In the genomic region with DNA sequence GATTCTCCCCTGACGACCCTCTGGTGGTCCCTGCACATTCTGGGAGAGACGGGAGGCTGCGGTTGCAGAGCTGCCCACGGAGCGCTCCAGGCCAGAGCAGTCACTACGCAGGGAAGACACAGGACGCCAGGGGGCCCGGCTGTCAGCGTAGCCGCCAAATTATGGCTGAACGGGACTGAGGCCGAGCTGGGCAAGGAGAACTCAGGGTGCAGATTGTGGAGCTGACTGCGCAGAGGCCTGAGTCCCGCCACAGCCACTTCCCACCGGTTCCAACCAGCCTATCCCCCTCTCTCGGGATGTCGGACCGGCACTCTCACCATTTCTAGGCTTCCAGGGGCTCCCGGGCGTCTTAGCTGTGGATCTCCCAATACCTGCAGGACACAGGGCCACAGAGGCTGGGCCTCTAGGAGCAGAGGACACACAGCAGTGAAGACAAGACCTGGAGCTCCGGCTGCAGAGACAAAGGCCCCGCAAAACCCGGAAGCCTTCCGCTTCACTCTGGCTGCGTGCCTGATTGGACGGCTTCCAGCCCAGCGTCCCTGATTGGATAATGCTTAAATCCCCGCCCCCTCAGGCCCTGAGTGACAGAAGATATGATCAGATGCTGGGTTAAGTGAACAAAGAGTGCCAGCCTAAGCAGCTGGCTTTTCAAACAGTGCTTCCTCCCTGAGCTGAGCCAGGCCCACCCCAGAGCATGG, we compare ENCODE assay signal across 8 cellular contexts. TPM values are rescaled to one million over a fixed set of nuclear protein-coding genes. Genes with fewer than 3 reads are reported as not detected.
DNase-seq lines count a peak whose midpoint lies in the region; ATAC-seq, FAIRE-seq and TF ChIP-seq lines count a peak whose summit lies in the region.

Gene ZNF737 (minus strand): TSS at position 461 of the 698 bp plus-strand sequence. CDS start 141 bp downstream, at position 320.

- H3K27me3 Mint-ChIP-seq in natural killer cell treated with Interleukin-12 subunit alpha and Interleukin-12 subunit beta and Interleukin-15 and Interleukin-18, amount 100 ng/mL, for 72 hours, result no peaks in the 10 kb centered on the region

- H3K27me3 ChIP-seq in HL-60 (ENCODE audit: insufficient read depth, poor library complexity, severe bottlenecking), result no peaks in the 10 kb centered on the region

- peak within 1 kb of the TSS; percentile 86 for H3K27ac ChIP-seq in HL-60 (replicated peaks)

- H3K9me3 Mint-ChIP-seq in natural killer cell treated with Interleukin-12 subunit alpha and Interleukin-12 subunit beta and Interleukin-15 and Interleukin-18, amount 100 ng/mL, for 72 hours, result peaks cover 21% of the 10 kb centered on the region

- H3K4me1 Mint-ChIP-seq in natural killer cell treated with Interleukin-12 subunit alpha and Interleukin-12 subunit beta and Interleukin-15 and Interleukin-18, amount 100 ng/mL, for 72 hours (ENCODE audit: low read depth in 2 of 2), result peaks cover 23 to 34% of the 10 kb centered on the region in 2 donors

- H3K4me3 Mint-ChIP-seq in natural killer cell treated with Interleukin-12 subunit alpha and Interleukin-12 subunit beta and Interleukin-15 and Interleukin-18, amount 100 ng/mL, for 72 hours, result peak within 1 kb of the TSS; percentile 99

- peak; percentile 80 for FAIRE-seq in RCC 7860 (lab: Jason Lieb, UNC)

- ATAC-seq in GM19455 (IDR thresholded peaks at IDR 0.05; ENCODE audit: unreplicated experiment), result peak; percentile 87
- ATAC-seq in natural killer cell treated with Interleukin-12 subunit alpha and Interleukin-12 subunit beta and Interleukin-15 and Interleukin-18, amount 100 ng/mL, for 72 hours, result peak; percentile 94 to 95

- peak within 1 kb of the TSS; percentile 96 to 99 for H3K27ac Mint-ChIP-seq in natural killer cell treated with Interleukin-12 subunit alpha and Interleukin-12 subunit beta and Interleukin-15 and Interleukin-18, amount 100 ng/mL, for 72 hours

- peaks cover 48% of the 10 kb centered on the region for H3K36me3 Mint-ChIP-seq in natural killer cell treated with Interleukin-12 subunit alpha and Interleukin-12 subunit beta and Interleukin-15 and Interleukin-18, amount 100 ng/mL, for 72 hours

- TF ChIP-seq CTCF in HL-60 (IDR thresholded peaks at IDR 0.05; ENCODE audit: insufficient read depth, low read length), result no peak

- peak; percentile 83 for DNase-seq in COR-L47 (lab: John Stamatoyannopoulos, UW)
- DNase-seq in HL-60 (ENCODE audit: low read depth in 1 of 2, low spot score in 1 of 2), result peak; percentile 37 to 96
- DNase-seq in RCC 7860 (ENCODE audit: low spot score), result peak; percentile 85
- peak; percentile 90 for DNase-seq in activated effector memory CD4-positive, alpha-beta T cell treated with Interleukin-2 at 50 U/mL for 16 hours
- DNase-seq in fibroblast of peridontal ligament (ENCODE audit: extremely low read depth), result peak; percentile 96
- peak; percentile 93 for DNase-seq in natural killer cell treated with Interleukin-12 subunit alpha and Interleukin-12 subunit beta and Interleukin-15 and Interleukin-18, amount 100 ng/mL, for 72 hours (ENCODE audit: low spot score)
- peak; percentile 80 to 93 (median 90) for DNase-seq in stimulated activated naive CD4-positive, alpha-beta T cell (lab: John Stamatoyannopoulos, UW)

- peak within 1 kb of the TSS; percentile 35 for H3K4me3 ChIP-seq in HL-60 (replicated peaks; ENCODE audit: insufficient read depth, low read length)

RNA-seq across cellular contexts. Expression of gene ZNF737, which starts in this region (rescaled TPM):
- 10 to 100 TPM; 14.6 to 23.5 TPM for total RNA-seq in natural killer cell treated with Interleukin-12 subunit alpha and Interleukin-12 subunit beta and Interleukin-15 and Interleukin-18, amount 100 ng/mL, for 72 hours

Comparison
In these comparisons a context has a peak if more than half of its experiments do, and no peak if none do; other contexts are left out.
1. Peak in every context shown above with its lines: DNase-seq, ATAC-seq, H3K4me3 ChIP-seq and H3K27ac ChIP-seq.